In genomic region chr4:108171541-108172230, GRCh38 we compare ENCODE assay signal across 1 cellular context.
TF ChIP-seq lines count a peak whose summit lies in the region.

No MANE protein-coding gene starts in this region.

TF ChIP-seq in SK-N-SH treated with all-trans-retinoic acid at 6 μM for 48 hours, 23 proteins besides CTCF, POLR2A, EP300 and RAD21 (continued from another document):
- TF ChIP-seq, protein P1, sequence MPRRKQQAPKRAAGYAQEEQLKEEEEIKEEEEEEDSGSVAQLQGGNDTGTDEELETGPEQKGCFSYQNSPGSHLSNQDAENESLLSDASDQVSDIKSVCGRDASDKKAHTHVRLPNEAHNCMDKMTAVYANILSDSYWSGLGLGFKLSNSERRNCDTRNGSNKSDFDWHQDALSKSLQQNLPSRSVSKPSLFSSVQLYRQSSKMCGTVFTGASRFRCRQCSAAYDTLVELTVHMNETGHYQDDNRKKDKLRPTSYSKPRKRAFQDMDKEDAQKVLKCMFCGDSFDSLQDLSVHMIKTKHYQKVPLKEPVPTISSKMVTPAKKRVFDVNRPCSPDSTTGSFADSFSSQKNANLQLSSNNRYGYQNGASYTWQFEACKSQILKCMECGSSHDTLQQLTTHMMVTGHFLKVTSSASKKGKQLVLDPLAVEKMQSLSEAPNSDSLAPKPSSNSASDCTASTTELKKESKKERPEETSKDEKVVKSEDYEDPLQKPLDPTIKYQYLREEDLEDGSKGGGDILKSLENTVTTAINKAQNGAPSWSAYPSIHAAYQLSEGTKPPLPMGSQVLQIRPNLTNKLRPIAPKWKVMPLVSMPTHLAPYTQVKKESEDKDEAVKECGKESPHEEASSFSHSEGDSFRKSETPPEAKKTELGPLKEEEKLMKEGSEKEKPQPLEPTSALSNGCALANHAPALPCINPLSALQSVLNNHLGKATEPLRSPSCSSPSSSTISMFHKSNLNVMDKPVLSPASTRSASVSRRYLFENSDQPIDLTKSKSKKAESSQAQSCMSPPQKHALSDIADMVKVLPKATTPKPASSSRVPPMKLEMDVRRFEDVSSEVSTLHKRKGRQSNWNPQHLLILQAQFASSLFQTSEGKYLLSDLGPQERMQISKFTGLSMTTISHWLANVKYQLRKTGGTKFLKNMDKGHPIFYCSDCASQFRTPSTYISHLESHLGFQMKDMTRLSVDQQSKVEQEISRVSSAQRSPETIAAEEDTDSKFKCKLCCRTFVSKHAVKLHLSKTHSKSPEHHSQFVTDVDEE (CRISPR knock-in tag; IDR thresholded peaks at IDR 0.05), result no peak
- no peak for TF ChIP-seq SNAI2 (CRISPR knock-in tag; IDR thresholded peaks at IDR 0.05)
- TF ChIP-seq, protein P2, sequence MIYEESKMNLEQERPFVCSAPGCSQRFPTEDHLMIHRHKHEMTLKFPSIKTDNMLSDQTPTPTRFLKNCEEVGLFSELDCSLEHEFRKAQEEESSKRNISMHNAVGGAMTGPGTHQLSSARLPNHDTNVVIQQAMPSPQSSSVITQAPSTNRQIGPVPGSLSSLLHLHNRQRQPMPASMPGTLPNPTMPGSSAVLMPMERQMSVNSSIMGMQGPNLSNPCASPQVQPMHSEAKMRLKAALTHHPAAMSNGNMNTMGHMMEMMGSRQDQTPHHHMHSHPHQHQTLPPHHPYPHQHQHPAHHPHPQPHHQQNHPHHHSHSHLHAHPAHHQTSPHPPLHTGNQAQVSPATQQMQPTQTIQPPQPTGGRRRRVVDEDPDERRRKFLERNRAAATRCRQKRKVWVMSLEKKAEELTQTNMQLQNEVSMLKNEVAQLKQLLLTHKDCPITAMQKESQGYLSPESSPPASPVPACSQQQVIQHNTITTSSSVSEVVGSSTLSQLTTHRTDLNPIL (CRISPR knock-in tag; IDR thresholded peaks at IDR 0.05; ENCODE audit: low read depth), result no peak
